ENCODE assay signal across 27 cellular contexts in genomic region chr3:126107960-126108688, GRCh38. TPM values are rescaled to one million over a fixed set of nuclear protein-coding genes. Genes with fewer than 3 reads are reported as not detected.
DNase-seq lines count a peak whose midpoint lies in the region; ATAC-seq lines count a peak whose summit lies in the region.
"Had no signal": no experiment of that assay in that cellular context is flagged by ENCODE, and none has a peak within 500 bp of the region (broad histone marks: within the 10 kb centered on the region; RNA-seq: fewer than 3 reads in every experiment).

No MANE protein-coding gene starts in this region.

- H3K36me3 Mint-ChIP-seq in activated T-helper 17 cell treated with anti-CD3 and anti-CD28 coated beads, Interleukin-2, amount 50 U/mL, for 72 hours (ENCODE audit: low read depth), result no peaks in the 10 kb centered on the region
- H3K36me3 Mint-ChIP-seq in activated T-helper 1 cell treated with anti-CD3 and anti-CD28 coated beads, Interleukin-12 subunit alpha, Interleukin-12 subunit beta, Interleukin-2, Interleukin-4 antibody, amounts not matched to agents 30 ng/mL and 10 ng/mL and 1 ng/mL, durations not matched to agents 14 hours and 24 hours and 36 hours (ENCODE audit: low read depth), result no peaks in the 10 kb centered on the region
- H3K36me3 Mint-ChIP-seq: CD4-positive, CD25-positive, alpha-beta regulatory T cell; memory B cell had no signal

- no peaks in the 10 kb centered on the region for H3K27me3 Mint-ChIP-seq in activated T-helper 17 cell treated with anti-CD3 and anti-CD28 coated beads, Interleukin-2, amount 50 U/mL, for 72 hours
- H3K27me3 Mint-ChIP-seq in activated T-helper 1 cell treated with anti-CD3 and anti-CD28 coated beads, Interleukin-12 subunit alpha, Interleukin-12 subunit beta, Interleukin-2, Interleukin-4 antibody, amounts not matched to agents 30 ng/mL and 10 ng/mL and 1 ng/mL, durations not matched to agents 14 hours and 24 hours and 36 hours (ENCODE audit: insufficient read depth), result no peaks in the 10 kb centered on the region
- H3K27me3 Mint-ChIP-seq: CD4-positive, CD25-positive, alpha-beta regulatory T cell had no signal

- no peak overlapping the region for H3K27ac Mint-ChIP-seq in activated T-helper 17 cell treated with anti-CD3 and anti-CD28 coated beads, Interleukin-2, amount 50 U/mL, for 72 hours
- no peak overlapping the region for H3K27ac Mint-ChIP-seq in activated T-helper 1 cell treated with anti-CD3 and anti-CD28 coated beads, Interleukin-12 subunit alpha, Interleukin-12 subunit beta, Interleukin-2, Interleukin-4 antibody, amounts not matched to agents 30 ng/mL and 10 ng/mL and 1 ng/mL, durations not matched to agents 14 hours and 24 hours and 36 hours
- H3K27ac Mint-ChIP-seq: CD4-positive, CD25-positive, alpha-beta regulatory T cell; memory B cell had no signal

- no peak overlapping the region for H3K4me3 ChIP-seq in H7 (ENCODE audit: insufficient read depth, low read depth, low read length)
- H3K4me3 ChIP-seq: breast epithelium had no signal

- intact Hi-C loops in sciatic nerve (cut with DNase I), result no loop called here
- intact Hi-C loops in activated T-helper 1 cell treated with anti-CD3 and anti-CD28 coated beads, Interleukin-12 subunit alpha, Interleukin-12 subunit beta, Interleukin-2, Interleukin-4 antibody, amounts not matched to agents 30 ng/mL and 10 ng/mL and 1 ng/mL, durations not matched to agents 14 hours and 24 hours and 36 hours (cut with micrococcal nuclease), result no loop called here

- peak; percentile 42 for ATAC-seq in activated T-helper 17 cell treated with anti-CD3 and anti-CD28 coated beads, Interleukin-2, amount 50 U/mL, for 72 hours (replicated peaks)
- no peak for ATAC-seq in sciatic nerve
- no peak for ATAC-seq in GM19455 (IDR thresholded peaks at IDR 0.05; ENCODE audit: unreplicated experiment)
- ATAC-seq: HCT116, left colon had no signal

- H3K36me3 ChIP-seq in H7 (replicated peaks; ENCODE audit: control insufficient read depth, insufficient read depth, low read length), result no peaks in the 10 kb centered on the region
- H3K36me3 ChIP-seq: breast epithelium had no signal

- H3K9me3 Mint-ChIP-seq in activated T-helper 17 cell treated with anti-CD3 and anti-CD28 coated beads, Interleukin-2, amount 50 U/mL, for 72 hours, result no peaks in the 10 kb centered on the region
- H3K9me3 Mint-ChIP-seq in activated T-helper 1 cell treated with anti-CD3 and anti-CD28 coated beads, Interleukin-12 subunit alpha, Interleukin-12 subunit beta, Interleukin-2, Interleukin-4 antibody, amounts not matched to agents 30 ng/mL and 10 ng/mL and 1 ng/mL, durations not matched to agents 14 hours and 24 hours and 36 hours, result no peaks in the 10 kb centered on the region
- H3K9me3 Mint-ChIP-seq: CD4-positive, CD25-positive, alpha-beta regulatory T cell; memory B cell had no signal

- DNase-seq in H7 (peak; percentile 17), iris pigment epithelial cell (ENCODE audit: low read depth) (peak; percentile 43), sciatic nerve (ENCODE audit: low spot score) (peak; percentile 28), KG1 (lab: John Stamatoyannopoulos, UW) (no peak), OCI-M2 (lab: John Stamatoyannopoulos, UW; ENCODE audit: unreplicated experiment) (no peak)
- DNase-seq in activated T-helper 1 cell treated with anti-CD3 and anti-CD28 coated beads, Interleukin-12 subunit alpha, Interleukin-12 subunit beta, Interleukin-2, Interleukin-4 antibody, amounts not matched to agents 30 ng/mL and 10 ng/mL and 1 ng/mL, durations not matched to agents 14 hours and 24 hours and 36 hours (ENCODE audit: low spot score), result no peak
- DNase-seq: activated CD4-positive, alpha-beta T cell treated with anti-CD3 and anti-CD28 coated beads, Interleukin-2, amount 50 U/mL, for 1 hour; activated naive CD4-positive, alpha-beta T cell; activated T-cell treated with anti-CD3 and anti-CD28 coated beads for 4 hours; amygdala; CD4-positive, CD25-positive, alpha-beta regulatory T cell; dermis blood vessel endothelial cell; EL; glutamatergic neuron; left colon; NCI-H1105; NCI-H2029; NCI-H748 treated with DMSO at 0.1 percent for 48 hours; RPMI8226; SK-N-SH; stimulated activated CD4-positive, alpha-beta T cell treated with anti-CD3 and anti-CD28 coated beads, Interleukin-15, amount 100 ng/mL, for 24 hours; trophoblast cell had no signal

- H3K4me3 Mint-ChIP-seq in activated T-helper 17 cell treated with anti-CD3 and anti-CD28 coated beads, Interleukin-2, amount 50 U/mL, for 72 hours, result no peak overlapping the region
- no peak overlapping the region for H3K4me3 Mint-ChIP-seq in activated T-helper 1 cell treated with anti-CD3 and anti-CD28 coated beads, Interleukin-12 subunit alpha, Interleukin-12 subunit beta, Interleukin-2, Interleukin-4 antibody, amounts not matched to agents 30 ng/mL and 10 ng/mL and 1 ng/mL, durations not matched to agents 14 hours and 24 hours and 36 hours
- H3K4me3 Mint-ChIP-seq: CD4-positive, CD25-positive, alpha-beta regulatory T cell; memory B cell had no signal

- H3K27me3 ChIP-seq in H7 (ENCODE audit: control insufficient read depth, insufficient read depth, low read length), result no peaks in the 10 kb centered on the region
- H3K27me3 ChIP-seq: breast epithelium had no signal

- no peaks in the 10 kb centered on the region for H3K4me1 Mint-ChIP-seq in activated T-helper 17 cell treated with anti-CD3 and anti-CD28 coated beads, Interleukin-2, amount 50 U/mL, for 72 hours
- H3K4me1 Mint-ChIP-seq in activated T-helper 1 cell treated with anti-CD3 and anti-CD28 coated beads, Interleukin-12 subunit alpha, Interleukin-12 subunit beta, Interleukin-2, Interleukin-4 antibody, amounts not matched to agents 30 ng/mL and 10 ng/mL and 1 ng/mL, durations not matched to agents 14 hours and 24 hours and 36 hours (ENCODE audit: low read depth), result no peaks in the 10 kb centered on the region
- H3K4me1 Mint-ChIP-seq: CD4-positive, CD25-positive, alpha-beta regulatory T cell; memory B cell had no signal

RNA-seq across cellular contexts. Expression of gene SLC41A3, which starts 24.2 kb away (rescaled TPM):
- total RNA-seq in H7 (2014; rRNA removed; shearing (Covaris generic)), result 30.8 and 32.7 TPM in 2 replicates
- 10 to 100 TPM; 33.1 to 50.8 TPM for total RNA-seq in activated T-helper 17 cell treated with anti-CD3 and anti-CD28 coated beads, Interleukin-2, amount 50 U/mL, for 72 hours
- total RNA-seq in sciatic nerve, result 42.8 TPM
- 17.3 and 23.4 TPM in 2 replicates for total RNA-seq in activated T-helper 1 cell treated with anti-CD3 and anti-CD28 coated beads, Interleukin-12 subunit alpha, Interleukin-12 subunit beta, Interleukin-2, Interleukin-4 antibody, amounts not matched to agents 30 ng/mL and 10 ng/mL and 1 ng/mL, durations not matched to agents 14 hours and 24 hours and 36 hours

Comparison
In these comparisons a context has a peak if more than half of its experiments do, and no peak if none do; other contexts are left out.
1. DNase-seq: peak in H7 (single experiment), iris pigment epithelial cell (single experiment) and sciatic nerve (single experiment); none in activated T-helper 1 cell treated with anti-CD3 and anti-CD28 coated beads, Interleukin-12 subunit alpha, Interleukin-12 subunit beta, Interleukin-2, Interleukin-4 antibody, amounts not matched to agents 30 ng/mL and 10 ng/mL and 1 ng/mL, durations not matched to agents 14 hours and 24 hours and 36 hours (single experiment), KG1 (single experiment) and OCI-M2 (single experiment).